21 cellular contexts compared by ENCODE assay signal in genomic region chr2:892401-892800, GRCh38. TPM values are rescaled to one million over a fixed set of nuclear protein-coding genes. Genes with fewer than 3 reads are reported as not detected.
DNase-seq lines count a peak whose midpoint lies in the region; ATAC-seq and TF ChIP-seq lines count a peak whose summit lies in the region.
"Had no signal": no experiment of that assay in that cellular context is flagged by ENCODE, and none has a peak within 500 bp of the region (broad histone marks: within the 10 kb centered on the region; RNA-seq: fewer than 3 reads in every experiment).

No MANE protein-coding gene starts in this region.

- no peaks in the 10 kb centered on the region for H4K20me1 ChIP-seq in DND-41 (ENCODE audit: insufficient read depth, low read length)
- H4K20me1 ChIP-seq in H9 (ENCODE audit: control insufficient read depth, insufficient read depth, insufficient read length), result no peaks in the 10 kb centered on the region
- H4K20me1 ChIP-seq: BLaER1 treated with 17β-estradiol and CSF1 and Interleukin-3, amounts not matched to agents 10 nM and 100 nM had no signal

- 0 out of 2 replicates have a peak, but pooled peaks cover 3% of the 10 kb centered on the region for H3K36me3 ChIP-seq in DND-41 (ENCODE audit: insufficient read depth, low read length)
- H3K36me3 ChIP-seq in KOPT-K1 (ENCODE audit: insufficient read depth, low read length), result no peaks in the 10 kb centered on the region

- no peak overlapping the region; the same call in 1 of the 2 replicates for H3K14ac ChIP-seq in H9 (ENCODE audit: insufficient read depth, low read length)

- H4K91ac ChIP-seq in H9 (ENCODE audit: insufficient read length, low read depth, low read length), result no peak overlapping the region

- H2BK5ac ChIP-seq in H9 (ENCODE audit: insufficient read length, low read length), result no peak overlapping the region

- TF ChIP-seq CTCF in DND-41 (IDR thresholded peaks at IDR 0.05; ENCODE audit: borderline replicate concordance, extremely low read depth, low read length, poor library complexity, severe bottlenecking), result no peak
- no peak for TF ChIP-seq CTCF in H9 (conservative IDR thresholded peaks at IDR 0.05)

- peaks cover 3% of the 10 kb centered on the region; the same call in 1 of the 2 replicates for H3K4me1 ChIP-seq in DND-41 (ENCODE audit: insufficient read depth, low read length)
- peaks cover 6% of the 10 kb centered on the region; the same call in 1 of the 2 replicates for H3K4me1 ChIP-seq in H9 (ENCODE audit: insufficient read depth, low read length)

- H3K9me3 Mint-ChIP-seq in H9, result peaks cover 17 to 27% of the 10 kb centered on the region in 2 experiments

- ATAC-seq in DND-41 (ENCODE audit: insufficient read depth, low read depth), result no peak; the same call in 2 of the 3 replicates
- ATAC-seq: CD8-positive, alpha-beta T cell; HepG2 had no signal

- H3K9ac ChIP-seq in DND-41 (ENCODE audit: low read depth, low read length) (no peak overlapping the region), H9 (ENCODE audit: extremely low read depth, insufficient read length, low read length) (no peak overlapping the region)
- H3K9ac ChIP-seq: BLaER1 treated with 17β-estradiol and CSF1 and Interleukin-3, amounts not matched to agents 10 nM and 100 nM; GM23248 had no signal

- H2BK20ac ChIP-seq in H9 (ENCODE audit: low read depth, low read length, poor library complexity, severe bottlenecking), result no peak overlapping the region

- no peaks in the 10 kb centered on the region for H3K23me2 ChIP-seq in H9 (ENCODE audit: insufficient read length, low read depth, low read length, poor library complexity, severe bottlenecking)

- no peak overlapping the region for H2BK15ac ChIP-seq in H9 (ENCODE audit: low read depth, low read length)

- no peak overlapping the region for H2AFZ ChIP-seq in DND-41 (ENCODE audit: low read depth, low read length)
- H2AFZ ChIP-seq in H9 (ENCODE audit: low read length), result no peak overlapping the region
- H2AFZ ChIP-seq: GM23248 had no signal

- peaks cover 7% of the 10 kb centered on the region for H3K27me3 Mint-ChIP-seq in H9 (ENCODE audit: low read depth)

- no peak overlapping the region for H3K56ac ChIP-seq in H9 (ENCODE audit: insufficient read length, low read depth, low read length)

- H3K27me3 ChIP-seq in DND-41 (ENCODE audit: insufficient read depth, low read length, poor library complexity), result no peaks in the 10 kb centered on the region
- H3K27me3 ChIP-seq in H9 (ENCODE audit: insufficient read depth, low read length), result no peaks in the 10 kb centered on the region
- H3K27me3 ChIP-seq: BLaER1 treated with 17β-estradiol and CSF1 and Interleukin-3, amounts not matched to agents 10 nM and 100 nM had no signal

- no peaks in the 10 kb centered on the region for H3K79me1 ChIP-seq in H9 (ENCODE audit: insufficient read depth, low read depth, low read length, poor library complexity, severe bottlenecking)

- H3K4me1 Mint-ChIP-seq in H9, result peaks cover 48% of the 10 kb centered on the region in 2 experiments
- H3K4me1 Mint-ChIP-seq: B cell, IgD-negative memory B cell had no signal

- DNase-seq in DND-41 (no peak), H9 (peak; percentile 19), mucosa of gallbladder (ENCODE audit: low spot score) (peak; percentile 6), NCI-H2029 (lab: John Stamatoyannopoulos, UW) (no peak), hippocampal formation (lab: John Stamatoyannopoulos, UW) (no peak), islet precursor cell (no peak), NCI-H82 treated with DMSO at 0.1 percent for 48 hours (lab: John Stamatoyannopoulos, UW; ENCODE audit: unreplicated experiment) (no peak)
- DNase-seq: 8988T; Calu3; CD8-positive, alpha-beta T cell; DMS79 treated with DMSO at 0.1 percent for 48 hours; EL; GM23248; H7; KG1 had no signal

- no peak overlapping the region for H3K4me3 ChIP-seq in DND-41 (ENCODE audit: low read depth in 1 of 2, low read length in 2 of 2)
- H3K4me3 ChIP-seq: BLaER1 treated with 17β-estradiol and CSF1 and Interleukin-3, amounts not matched to agents 10 nM and 100 nM; GM23248 had no signal

- no CpG with 5 or more reads among the region's 11 CpGs for WGBS in H9 (ENCODE audit: extremely low coverage, insufficient read length, low lambda C conversion rate)

- H3K4me2 ChIP-seq in DND-41 (ENCODE audit: insufficient read depth, low read length) (no peak overlapping the region), H9 (ENCODE audit: insufficient read depth, insufficient read length, low read length) (no peak overlapping the region)
- H3K4me2 ChIP-seq: BLaER1 treated with 17β-estradiol and CSF1 and Interleukin-3, amounts not matched to agents 10 nM and 100 nM had no signal

- H2BK120ac ChIP-seq in H9 (ENCODE audit: low read depth, low read length, poor library complexity, severe bottlenecking), result no peak overlapping the region

- peaks cover 10 to 20% (median 11%) of the 10 kb centered on the region in 3 experiments; a peak in 5 of 7 replicates for H3K36me3 Mint-ChIP-seq in H9 (ENCODE audit: insufficient read depth in 1 of 3, low read depth in 3 of 3)
- H3K36me3 Mint-ChIP-seq: CD8-positive, alpha-beta T cell; IgD-negative memory B cell had no signal

- H3T11ph ChIP-seq in H9 (ENCODE audit: low read length), result no peak overlapping the region

- peak overlapping the region; percentile 26; the same call in 1 of the 2 replicates for H3K27ac ChIP-seq in DND-41 (ENCODE audit: low read length)
- H3K27ac ChIP-seq in H9 (ENCODE audit: insufficient read length, low read depth, low read length), result no peak overlapping the region
- H3K27ac ChIP-seq in KOPT-K1 (ENCODE audit: low read depth, low read length, poor library complexity, severe bottlenecking), result peak overlapping the region; percentile 35
- H3K27ac ChIP-seq: BLaER1 treated with 17β-estradiol and CSF1 and Interleukin-3, amounts not matched to agents 10 nM and 100 nM; GM23248 had no signal

- H3K9me3 ChIP-seq in DND-41 (ENCODE audit: insufficient read depth, low read length, severe bottlenecking) (peaks cover 42% of the 10 kb centered on the region), H9 (ENCODE audit: control insufficient read depth, low read depth, low read length) (peaks cover 8% of the 10 kb centered on the region), KOPT-K1 (ENCODE audit: insufficient read depth, low read length, poor library complexity, severe bottlenecking) (peaks cover 42% of the 10 kb centered on the region)

- H4K5ac ChIP-seq in H9 (ENCODE audit: insufficient read length, low read depth, low read length), result no peak overlapping the region

- no peak overlapping the region for H3K23ac ChIP-seq in H9 (ENCODE audit: insufficient read length, low read depth, low read length)

- H3K18ac ChIP-seq in H9 (ENCODE audit: insufficient read length, low read depth, low read length), result no peak overlapping the region

- H4K8ac ChIP-seq in H9 (replicated peaks; ENCODE audit: insufficient read length, low read depth, low read length), result no peak overlapping the region

- H2BK12ac ChIP-seq in H9 (ENCODE audit: insufficient read length, low read depth, low read length), result no peak overlapping the region

- no peak overlapping the region for H3K4me3 Mint-ChIP-seq in H9
- H3K4me3 Mint-ChIP-seq: B cell; CD8-positive, alpha-beta T cell; IgD-negative memory B cell had no signal

- H3K79me2 ChIP-seq in DND-41 (ENCODE audit: insufficient read depth, low read length), result no peaks in the 10 kb centered on the region
- no peaks in the 10 kb centered on the region for H3K79me2 ChIP-seq in H9 (ENCODE audit: insufficient read depth, low read length)

- no peak overlapping the region; a peak in 2 of 7 replicates for H3K27ac Mint-ChIP-seq in H9
- H3K27ac Mint-ChIP-seq: B cell; CD8-positive, alpha-beta T cell; IgD-negative memory B cell had no signal

- no peak overlapping the region for H2AK5ac ChIP-seq in H9 (ENCODE audit: insufficient read length, low read length)

- H3K4ac ChIP-seq in H9 (ENCODE audit: low read depth, low read length), result no peak overlapping the region

RNA-seq across cellular contexts. Expression of gene SNTG2, which starts 58.2 kb away (rescaled TPM):
- total RNA-seq in H9 (2021) (12.7 and 13.2 TPM in 2 replicates), mucosa of gallbladder (2.0 TPM)
- total RNA-seq: Calu3, G401, GM23248, HepG2 had no signal

Comparison
In these comparisons a context has a peak if more than half of its experiments do, and no peak if none do; other contexts are left out.
1. DNase-seq: peak in H9 (single experiment) and mucosa of gallbladder (single experiment); none in DND-41 (single experiment), NCI-H2029 (single experiment), hippocampal formation (0 of 2), islet precursor cell (single experiment) and NCI-H82 treated with DMSO at 0.1 percent for 48 hours (single experiment).